9 cellular contexts compared by ENCODE assay signal in genomic region chr14:99230271-99231141, GRCh38. TPM values are rescaled to one million over a fixed set of nuclear protein-coding genes. Genes with fewer than 3 reads are reported as not detected.
A peak's percentile ranks its signal among the peaks of the same experiment; 100 is the strongest.
DNase-seq lines count a peak whose midpoint lies in the region; ATAC-seq, FAIRE-seq and TF ChIP-seq lines count a peak whose summit lies in the region.
"Had no signal": no experiment of that assay in that cellular context is flagged by ENCODE, and none has a peak within 500 bp of the region (broad histone marks: within the 10 kb centered on the region; RNA-seq: fewer than 3 reads in every experiment).

No MANE protein-coding gene starts in this region.

- H3K4me3 ChIP-seq in HUES6 (ENCODE audit: low read depth, low read length) (peak overlapping the region; percentile 66), hepatocyte (no peak overlapping the region)

- H2AFZ ChIP-seq in hepatocyte = peak overlapping the region; percentile 11

- peak; percentile 41 for TF ChIP-seq CTCF in hepatocyte (IDR thresholded peaks at IDR 0.05; ENCODE audit: poor library complexity)
- TF ChIP-seq CTCF in GM13976 (IDR thresholded peaks at IDR 0.05; ENCODE audit: borderline replicate concordance, control extremely low read depth, extremely low read depth, insufficient read depth, missing control alignments) = no peak

- peaks cover 8% of the 10 kb centered on the region; the same call in 1 of the 2 replicates for H3K36me3 ChIP-seq in HUES6 (ENCODE audit: control insufficient read depth, insufficient read depth, low read length)
- H3K36me3 ChIP-seq in hepatocyte (replicated peaks; ENCODE audit: insufficient read depth, low read depth) = no peaks in the 10 kb centered on the region

- peaks cover 8% of the 10 kb centered on the region for H3K79me2 ChIP-seq in hepatocyte

- no peak for FAIRE-seq in HTR-8/SVneo (lab: Jason Lieb, UNC)

- peak overlapping the region; percentile 73 for H3K4me3 Mint-ChIP-seq in activated CD8-positive, alpha-beta memory T cell treated with anti-CD3 and anti-CD28 coated beads, Interleukin-2, amount 10 ng/mL, durations not matched to agents 7 days and 5 days

- in situ Hi-C loops in GM13976 (cut with MboI; ENCODE audit: low sequenced_read_pairs, unreplicated experiment) = no loop called here

- WGBS in hepatocyte (ENCODE audit: low lambda C conversion rate, missing lambda C conversion rate) = 47% methylated on average over 14 of the region's 21 CpGs

- H3K27me3 ChIP-seq in HUES6 (ENCODE audit: control insufficient read depth, insufficient read depth, low read length) (no peaks in the 10 kb centered on the region), hepatocyte (no peaks in the 10 kb centered on the region)

- peak overlapping the region; percentile 91 for H3K27ac Mint-ChIP-seq in activated CD8-positive, alpha-beta memory T cell treated with anti-CD3 and anti-CD28 coated beads, Interleukin-2, amount 10 ng/mL, durations not matched to agents 7 days and 5 days

- H3K9me3 ChIP-seq in HUES6 (ENCODE audit: control insufficient read depth, insufficient read depth, low read depth, low read length) (no peaks in the 10 kb centered on the region), hepatocyte (ENCODE audit: low read depth) (no peaks in the 10 kb centered on the region)

- H3K27ac ChIP-seq in HUES6 (ENCODE audit: low read depth, low read length) (peak overlapping the region; percentile 73; the same call in 1 of the 2 replicates), hepatocyte (peak overlapping the region; percentile 67)

- H3K9me2 ChIP-seq in hepatocyte (replicated peaks; ENCODE audit: insufficient read depth) = no peaks in the 10 kb centered on the region

- peak overlapping the region; percentile 81 for H3K4me2 ChIP-seq in hepatocyte

- peaks cover 42% of the 10 kb centered on the region for H3K4me1 ChIP-seq in HUES6 (ENCODE audit: control insufficient read depth, insufficient read depth, low read length)
- H3K4me1 ChIP-seq in hepatocyte (ENCODE audit: insufficient read depth) = peaks cover 52% of the 10 kb centered on the region

- CTCF ChIA-PET in activated CD8-positive, alpha-beta memory T cell treated with anti-CD3 and anti-CD28 coated beads, Interleukin-2, amount 10 ng/mL, durations not matched to agents 7 days and 5 days (lab: Charles Lee) = interaction anchor here (0.6 to 20.0 kb wide), 23 partner anchors 9 to 1398 kb away, joined by 3 to 395 read pairs (median 6); partner anchors contain the start of gene BCL11B

- no peaks in the 10 kb centered on the region for H3K9me3 Mint-ChIP-seq in activated CD8-positive, alpha-beta memory T cell treated with anti-CD3 and anti-CD28 coated beads, Interleukin-2, amount 10 ng/mL, durations not matched to agents 7 days and 5 days (ENCODE audit: low read depth)

- peaks cover 91% of the 10 kb centered on the region for H3K4me1 Mint-ChIP-seq in activated CD8-positive, alpha-beta memory T cell treated with anti-CD3 and anti-CD28 coated beads, Interleukin-2, amount 10 ng/mL, durations not matched to agents 7 days and 5 days

- DNase-seq in activated CD8-positive, alpha-beta memory T cell treated with anti-CD3 and anti-CD28 coated beads, Interleukin-2, amount 10 ng/mL, durations not matched to agents 7 days and 5 days = peak; percentile 97
- DNase-seq in hepatocyte (ENCODE audit: low spot score) (peak; percentile 55), GM13976 (ENCODE audit: low spot score) (no peak), C1 segment of cervical spinal cord (lab: John Stamatoyannopoulos, UW) (no peak), HTR-8/SVneo (ENCODE audit: insufficient read length, low spot score) (no peak)
- DNase-seq in stimulated activated CD4-positive, alpha-beta T cell treated with anti-CD3 and anti-CD28 coated beads, TNF-alpha, amount 100 ng/mL, for 1 hour (ENCODE audit: low read depth in 3 of 3, low spot score in 1 of 3) = peak; percentile 57 to 58 (median 57)
- DNase-seq: NCI-H1417 treated with DMSO at 0.1 percent for 48 hours had no signal

- peak; percentile 61 for ATAC-seq in activated CD8-positive, alpha-beta memory T cell treated with anti-CD3 and anti-CD28 coated beads, Interleukin-2, amount 10 ng/mL, durations not matched to agents 7 days and 5 days
- ATAC-seq in HG03039 (IDR thresholded peaks at IDR 0.05; ENCODE audit: unreplicated experiment) = no peak

- H3K36me3 Mint-ChIP-seq in activated CD8-positive, alpha-beta memory T cell treated with anti-CD3 and anti-CD28 coated beads, Interleukin-2, amount 10 ng/mL, durations not matched to agents 7 days and 5 days = peaks cover 42% of the 10 kb centered on the region

- no peaks in the 10 kb centered on the region for H4K20me1 ChIP-seq in hepatocyte (ENCODE audit: insufficient read depth, poor library complexity, severe bottlenecking)

- no peaks in the 10 kb centered on the region for H3K27me3 Mint-ChIP-seq in activated CD8-positive, alpha-beta memory T cell treated with anti-CD3 and anti-CD28 coated beads, Interleukin-2, amount 10 ng/mL, durations not matched to agents 7 days and 5 days

- H3K9ac ChIP-seq in HUES6 (ENCODE audit: low read length) = peak overlapping the region; percentile 75

RNA-seq across cellular contexts. Expression of gene BCL11B, which starts 41.5 kb away (rescaled TPM):
- 10 to 100 TPM; 53.0 to 66.2 TPM for total RNA-seq in activated CD8-positive, alpha-beta memory T cell treated with anti-CD3 and anti-CD28 coated beads, Interleukin-2, amount 10 ng/mL, durations not matched to agents 7 days and 5 days
- total RNA-seq in hepatocyte = 1.8 and 3.2 TPM in 2 replicates
- polyA plus RNA-seq in hepatocyte = 0.28 and 0.50 TPM in 2 replicates

Comparison
In these comparisons a context has a peak if more than half of its experiments do, and no peak if none do; other contexts are left out.
1. DNase-seq: peak in activated CD8-positive, alpha-beta memory T cell treated with anti-CD3 and anti-CD28 coated beads, Interleukin-2, amount 10 ng/mL, durations not matched to agents 7 days and 5 days (single experiment), hepatocyte (single experiment) and stimulated activated CD4-positive, alpha-beta T cell treated with anti-CD3 and anti-CD28 coated beads, TNF-alpha, amount 100 ng/mL, for 1 hour (3 of 3); none in GM13976 (single experiment), C1 segment of cervical spinal cord (0 of 14) and HTR-8/SVneo (single experiment).
2. RNA of gene BCL11B, which starts 41.5 kb away (total RNA-seq): 53.0 to 66.2 TPM in activated CD8-positive, alpha-beta memory T cell treated with anti-CD3 and anti-CD28 coated beads, Interleukin-2, amount 10 ng/mL, durations not matched to agents 7 days and 5 days; 1.8 to 3.2 TPM in hepatocyte; every median in the first group is over 10 times any median in the second.